Comparison of ENCODE assay signal across 11 cellular contexts in genomic region chr4:102429553-102429952, GRCh38.
DNase-seq lines count a peak whose midpoint lies in the region; ATAC-seq and TF ChIP-seq lines count a peak whose summit lies in the region.
"Had no signal": no experiment of that assay in that cellular context is flagged by ENCODE, and none has a peak within 500 bp of the region (broad histone marks: within the 10 kb centered on the region; RNA-seq: fewer than 3 reads in every experiment).

No MANE protein-coding gene starts in this region.

- no peak for TF ChIP-seq POLR2A in Peyer's patch (IDR thresholded peaks at IDR 0.05)

- H3K36me3 ChIP-seq in lung (ENCODE audit: control insufficient read depth in 2 of 2, insufficient read depth in 2 of 2, low read length in 2 of 2) (no peaks in the 10 kb centered on the region), Peyer's patch (no peaks in the 10 kb centered on the region)

- H3K27me3 ChIP-seq in lung (ENCODE audit: control insufficient read depth, insufficient read depth) (no peaks in the 10 kb centered on the region), Peyer's patch (no peaks in the 10 kb centered on the region)

- peak; percentile 22 for ATAC-seq in lung (ENCODE audit: insufficient read depth, low FRiP score)

- 93 to 97% methylated on average over 7 of the region's 7 CpGs for WGBS in lung, 2 donors

- TF ChIP-seq CTCF in C4-2B (conservative IDR thresholded peaks at IDR 0.05) (no peak), astrocyte of the cerebellum (IDR thresholded peaks at IDR 0.05; ENCODE audit: low read depth, low read length, missing control alignments) (no peak), lung (IDR thresholded peaks at IDR 0.05; ENCODE audit: control extremely low read depth, extremely low read depth) (no peak), Peyer's patch (IDR thresholded peaks at IDR 0.05) (no peak)

- in situ Hi-C loops in astrocyte of the cerebellum (cut with HindIII; ENCODE audit: low sequenced_read_pairs) = no loop called here

- peak overlapping the region; percentile 31; the same call in 1 of the 2 replicates for H3K27ac ChIP-seq in C4-2B
- H3K27ac ChIP-seq in lung (ENCODE audit: low read depth in 1 of 2, low read length in 1 of 2) = no peak overlapping the region
- H3K27ac ChIP-seq in Peyer's patch = no peak overlapping the region
- H3K27ac ChIP-seq: VCaP had no signal

- DNase-seq in HPDE6-E6E7 (ENCODE audit: extremely low spot score) = peak; percentile 62
- peak; percentile 79 for DNase-seq in astrocyte of the cerebellum (ENCODE audit: low read depth)
- no peak for DNase-seq in lung (ENCODE audit: low spot score)
- DNase-seq in cerebellum (ENCODE audit: low spot score) = no peak
- DNase-seq in Peyer's patch = no peak
- DNase-seq in DMS79 treated with DMSO at 0.1 percent for 48 hours (lab: John Stamatoyannopoulos, UW) = no peak
- no peak for DNase-seq in activated CD4-positive, alpha-beta T cell treated with anti-CD3 and anti-CD28 coated beads for 1 hour
- DNase-seq: DMS53, NCI-H1092 treated with DMSO at 0.1 percent for 48 hours had no signal

- H3K9me3 ChIP-seq in lung (ENCODE audit: control insufficient read depth in 2 of 2, insufficient read depth in 1 of 2, low read length in 1 of 2) (no peaks in the 10 kb centered on the region), Peyer's patch (no peaks in the 10 kb centered on the region)

- peak overlapping the region; percentile 22 for H3K4me3 ChIP-seq in astrocyte of the cerebellum (ENCODE audit: low read depth, low read length)
- no peak overlapping the region for H3K4me3 ChIP-seq in lung
- H3K4me3 ChIP-seq in Peyer's patch = no peak overlapping the region

- H3K4me1 ChIP-seq in lung (ENCODE audit: control insufficient read depth in 2 of 2, insufficient read depth in 2 of 2, low read length in 2 of 2) (no peaks in the 10 kb centered on the region), Peyer's patch (no peaks in the 10 kb centered on the region)

Comparison
In these comparisons a context has a peak if more than half of its experiments do, and no peak if none do; other contexts are left out.
1. DNase-seq: peak in HPDE6-E6E7 (single experiment) and astrocyte of the cerebellum (single experiment); none in lung (single experiment), cerebellum (single experiment), Peyer's patch (0 of 3), DMS79 treated with DMSO at 0.1 percent for 48 hours (single experiment) and activated CD4-positive, alpha-beta T cell treated with anti-CD3 and anti-CD28 coated beads for 1 hour (single experiment).